1 cellular context compared by ENCODE assay signal in the genomic region with DNA sequence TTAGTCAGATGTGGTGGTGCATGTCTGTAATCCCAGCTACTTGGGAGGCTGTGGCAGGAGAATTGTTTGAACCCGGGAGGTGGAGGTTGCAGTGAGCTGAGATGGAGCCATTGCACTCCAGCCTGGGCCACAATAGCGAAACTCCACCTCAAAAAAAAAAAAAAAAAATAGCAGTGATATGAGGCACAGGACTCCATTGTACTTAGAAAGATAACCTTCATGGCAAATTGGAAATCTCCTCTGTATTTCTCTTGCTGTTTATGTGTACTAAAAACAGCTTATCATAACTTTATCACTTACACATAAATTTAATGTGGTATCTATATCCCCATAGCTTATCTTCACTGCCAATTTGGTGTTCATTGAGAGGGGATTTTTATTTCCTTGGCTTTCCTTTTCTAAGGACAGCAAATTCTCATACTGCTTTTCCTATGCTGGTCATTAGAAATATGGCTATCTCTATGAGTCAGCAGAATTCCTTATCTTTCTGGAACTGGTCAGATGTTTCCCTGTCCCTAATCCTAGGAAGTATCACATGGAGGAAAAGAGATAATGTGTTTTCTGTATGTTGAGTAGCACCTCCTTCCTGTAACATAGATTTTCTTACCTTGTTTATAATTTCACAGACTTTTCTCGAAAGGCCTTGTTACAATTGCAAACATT.
TF ChIP-seq lines count a peak whose summit lies in the region.

No MANE protein-coding gene starts in this region.

TF ChIP-seq in HepG2, 621 proteins besides CTCF, POLR2A, EP300 and RAD21:
- TF ChIP-seq NFE2L2 (IDR thresholded peaks at IDR 0.05; ENCODE audit: low read length) (peak; percentile 60; the same call in 1 of the 2 replicates), MXI1 (IDR thresholded peaks at IDR 0.05; ENCODE audit: borderline replicate concordance, low read depth, low read length) (no peak), MAFF (IDR thresholded peaks at IDR 0.05; ENCODE audit: low read depth, low read length) (peak; percentile 55), MAFK (conservative IDR thresholded peaks at IDR 0.05 in 1 of 2, IDR thresholded peaks at IDR 0.05 in 1 of 2; ENCODE audit: low read length in 2 of 2) (peak; percentile 59 to 70), LCORL (IDR thresholded peaks at IDR 0.05) (no peak), LCORL (CRISPR knock-in tag; IDR thresholded peaks at IDR 0.05) (no peak)
- TF ChIP-seq, protein P1, sequence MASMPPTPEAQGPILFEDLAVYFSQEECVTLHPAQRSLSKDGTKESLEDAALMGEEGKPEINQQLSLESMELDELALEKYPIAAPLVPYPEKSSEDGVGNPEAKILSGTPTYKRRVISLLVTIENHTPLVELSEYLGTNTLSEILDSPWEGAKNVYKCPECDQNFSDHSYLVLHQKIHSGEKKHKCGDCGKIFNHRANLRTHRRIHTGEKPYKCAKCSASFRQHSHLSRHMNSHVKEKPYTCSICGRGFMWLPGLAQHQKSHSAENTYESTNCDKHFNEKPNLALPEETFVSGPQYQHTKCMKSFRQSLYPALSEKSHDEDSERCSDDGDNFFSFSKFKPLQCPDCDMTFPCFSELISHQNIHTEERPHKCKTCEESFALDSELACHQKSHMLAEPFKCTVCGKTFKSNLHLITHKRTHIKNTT (CRISPR knock-in tag; IDR thresholded peaks at IDR 0.05): no peak
